ENCODE assay signal across 19 cellular contexts in the genomic region with DNA sequence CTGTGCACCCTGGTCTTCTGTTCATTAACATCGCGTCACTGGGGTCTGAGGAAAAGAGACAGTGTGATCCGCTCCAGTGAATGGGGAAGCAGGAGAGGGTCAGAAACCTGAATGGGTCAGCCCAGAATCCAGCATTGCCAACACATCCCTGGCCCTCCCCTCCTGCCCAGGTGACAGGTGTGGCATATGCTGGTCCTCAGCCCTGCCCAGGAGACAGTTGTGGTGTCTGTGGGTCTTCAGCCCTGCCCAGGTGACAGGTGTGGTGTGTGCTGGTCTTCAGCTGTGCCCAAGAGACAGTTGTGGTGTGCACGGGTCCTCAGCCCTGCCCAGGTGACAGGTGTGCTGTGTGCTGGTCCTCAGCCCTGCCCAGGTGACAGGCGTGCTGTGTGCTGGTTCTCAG. TPM values are rescaled to one million over a fixed set of nuclear protein-coding genes. Genes with fewer than 3 reads are reported as not detected.
A peak's percentile ranks its signal among the peaks of the same experiment; 100 is the strongest.
DNase-seq lines count a peak whose midpoint lies in the region; ATAC-seq and TF ChIP-seq lines count a peak whose summit lies in the region.
"Had no signal": no experiment of that assay in that cellular context is flagged by ENCODE, and none has a peak within 500 bp of the region (broad histone marks: within the 10 kb centered on the region; RNA-seq: fewer than 3 reads in every experiment).

No MANE protein-coding gene starts in this region.

- no peaks in the 10 kb centered on the region for H3K9me3 ChIP-seq in osteoblast (ENCODE audit: low read depth, low read length)

- no peak overlapping the region for H2AFZ ChIP-seq in osteoblast (ENCODE audit: low read length)

- no peak overlapping the region for H3K27ac ChIP-seq in osteoblast (ENCODE audit: low read depth, low read length)

- H3K36me3 ChIP-seq in osteoblast (ENCODE audit: insufficient read depth, low read length) = peaks cover 24% of the 10 kb centered on the region

- no peak overlapping the region for H3K4me3 ChIP-seq in osteoblast (ENCODE audit: insufficient read depth, low read length)

- no peaks in the 10 kb centered on the region for H3K27me3 ChIP-seq in osteoblast (ENCODE audit: insufficient read depth, low read length)

- no peak overlapping the region for H3K4me3 Mint-ChIP-seq in natural killer cell
- no peak overlapping the region for H3K4me3 Mint-ChIP-seq in natural killer cell treated with Interleukin-12 subunit alpha and Interleukin-12 subunit beta and Interleukin-15 and Interleukin-18, amount 100 ng/mL, for 72 hours
- H3K4me3 Mint-ChIP-seq in chondrocyte (ENCODE audit: unreplicated experiment) = no peak overlapping the region
- H3K4me3 Mint-ChIP-seq: activated T-cell treated with anti-CD3 and anti-CD28 coated beads, Interleukin-2, amount 50 U/mL, for 24 hours; CD4-positive, CD25-positive, alpha-beta regulatory T cell; dendritic cell treated with granulocyte-macrophage colony-stimulating factor and Interleukin-4, amounts not matched to agents 40 ng/mL and 50 ng/mL, for 4 days; IgD-negative memory B cell had no signal

- peaks cover 68% of the 10 kb centered on the region for H4K20me1 ChIP-seq in osteoblast (ENCODE audit: insufficient read depth, low read length)

- H3K79me2 ChIP-seq in osteoblast (ENCODE audit: insufficient read depth, low read length) = peaks cover 81% of the 10 kb centered on the region

- H3K36me3 Mint-ChIP-seq in natural killer cell = no peaks in the 10 kb centered on the region
- H3K36me3 Mint-ChIP-seq in natural killer cell treated with Interleukin-12 subunit alpha and Interleukin-12 subunit beta and Interleukin-15 and Interleukin-18, amount 100 ng/mL, for 72 hours = peaks cover 15% of the 10 kb centered on the region
- peaks cover 6% of the 10 kb centered on the region for H3K36me3 Mint-ChIP-seq in chondrocyte (ENCODE audit: low read depth)

- H3K9me3 Mint-ChIP-seq in natural killer cell (peaks cover 4 to 5% of the 10 kb centered on the region in 2 donors), chondrocyte (ENCODE audit: low read depth) (no peaks in the 10 kb centered on the region)
- H3K9me3 Mint-ChIP-seq in natural killer cell treated with Interleukin-12 subunit alpha and Interleukin-12 subunit beta and Interleukin-15 and Interleukin-18, amount 100 ng/mL, for 72 hours = no peaks in the 10 kb centered on the region
- H3K9me3 Mint-ChIP-seq: activated T-cell treated with anti-CD3 and anti-CD28 coated beads, Interleukin-2, amount 50 U/mL, for 24 hours; dendritic cell treated with granulocyte-macrophage colony-stimulating factor and Interleukin-4, amounts not matched to agents 40 ng/mL and 50 ng/mL, for 4 days; IgD-negative memory B cell had no signal

- no peak overlapping the region for H3K27ac Mint-ChIP-seq in natural killer cell
- H3K27ac Mint-ChIP-seq in natural killer cell treated with Interleukin-12 subunit alpha and Interleukin-12 subunit beta and Interleukin-15 and Interleukin-18, amount 100 ng/mL, for 72 hours = no peak overlapping the region
- H3K27ac Mint-ChIP-seq in chondrocyte (ENCODE audit: unreplicated experiment) = no peak overlapping the region
- H3K27ac Mint-ChIP-seq: activated T-cell treated with anti-CD3 and anti-CD28 coated beads, Interleukin-2, amount 50 U/mL, for 24 hours; dendritic cell treated with granulocyte-macrophage colony-stimulating factor and Interleukin-4, amounts not matched to agents 40 ng/mL and 50 ng/mL, for 4 days; IgD-negative memory B cell had no signal

- intact Hi-C loops in natural killer cell (cut with micrococcal nuclease) = no loop called here

- ATAC-seq in natural killer cell (no peak), HG03097 (IDR thresholded peaks at IDR 0.05; ENCODE audit: low FRiP score, unreplicated experiment) (no peak), HG03457 (IDR thresholded peaks at IDR 0.05; ENCODE audit: unreplicated experiment) (no peak)
- no peak for ATAC-seq in natural killer cell treated with Interleukin-12 subunit alpha and Interleukin-12 subunit beta and Interleukin-15 and Interleukin-18, amount 100 ng/mL, for 72 hours

- peaks cover 16 to 22% of the 10 kb centered on the region in 2 donors for H3K4me1 Mint-ChIP-seq in natural killer cell
- peaks cover 12 to 22% of the 10 kb centered on the region in 2 donors for H3K4me1 Mint-ChIP-seq in natural killer cell treated with Interleukin-12 subunit alpha and Interleukin-12 subunit beta and Interleukin-15 and Interleukin-18, amount 100 ng/mL, for 72 hours (ENCODE audit: low read depth in 2 of 2)
- peaks cover 3% of the 10 kb centered on the region for H3K4me1 Mint-ChIP-seq in chondrocyte (ENCODE audit: low read depth)

- no peak for TF ChIP-seq CTCF in natural killer cell (IDR thresholded peaks at IDR 0.05)
- no peak for TF ChIP-seq CTCF in chondrocyte (IDR thresholded peaks at IDR 0.05)
- no peak for TF ChIP-seq CTCF in osteoblast (IDR thresholded peaks at IDR 0.05; ENCODE audit: extremely low read depth, low read depth, low read length)

- DNase-seq in natural killer cell = peak; percentile 4
- DNase-seq in natural killer cell treated with Interleukin-12 subunit alpha and Interleukin-12 subunit beta and Interleukin-15 and Interleukin-18, amount 100 ng/mL, for 72 hours (ENCODE audit: low spot score) = no peak
- peak; percentile 56 for DNase-seq in chondrocyte (ENCODE audit: low spot score)
- peak; percentile 67 for DNase-seq in osteoblast (ENCODE audit: insufficient read length, low spot score, missing footprints)
- DNase-seq in middle frontal gyrus (ENCODE audit: extremely low spot score, low spot score) = no peak
- DNase-seq: activated T-cell treated with anti-CD3 and anti-CD28 coated beads, Interleukin-2, amount 50 U/mL, for 24 hours; CD4-positive, CD25-positive, alpha-beta regulatory T cell; foreskin fibroblast; GDM1; NCI-H1694; NCI-H2227 treated with DMSO at 0.1 percent for 48 hours; NCI-H748 treated with DMSO at 0.1 percent for 48 hours; occipital lobe; SIG-M5; substantia nigra had no signal

- H3K27me3 Mint-ChIP-seq in natural killer cell (ENCODE audit: low read depth in 2 of 2) (no peaks in the 10 kb centered on the region), chondrocyte (ENCODE audit: low read depth) (no peaks in the 10 kb centered on the region)
- H3K27me3 Mint-ChIP-seq in natural killer cell treated with Interleukin-12 subunit alpha and Interleukin-12 subunit beta and Interleukin-15 and Interleukin-18, amount 100 ng/mL, for 72 hours = no peaks in the 10 kb centered on the region
- H3K27me3 Mint-ChIP-seq: activated T-cell treated with anti-CD3 and anti-CD28 coated beads, Interleukin-2, amount 50 U/mL, for 24 hours; CD4-positive, CD25-positive, alpha-beta regulatory T cell; dendritic cell treated with granulocyte-macrophage colony-stimulating factor and Interleukin-4, amounts not matched to agents 40 ng/mL and 50 ng/mL, for 4 days; IgD-negative memory B cell had no signal

- no peaks in the 10 kb centered on the region for H3K4me1 ChIP-seq in osteoblast (ENCODE audit: insufficient read depth, low read length)

- no peak overlapping the region for H3K4me2 ChIP-seq in osteoblast (ENCODE audit: insufficient read depth, low read length)

RNA-seq across cellular contexts. Expression of a gene that starts 8.0 kb away (rescaled TPM):
- total RNA-seq in natural killer cell (10 to 100 TPM; 26.3 to 44.3 (median 29.2) TPM), chondrocyte (52.8 to 76.0 TPM (median 54.3 TPM) in 3 replicates), osteoblast (48.6 and 56.8 TPM in 2 replicates)
- 100 to 1,000 TPM in 1 of 2 donors, 10 to 100 TPM in 1; 97.5 to 226 TPM for total RNA-seq in natural killer cell treated with Interleukin-12 subunit alpha and Interleukin-12 subunit beta and Interleukin-15 and Interleukin-18, amount 100 ng/mL, for 72 hours

Comparison
In these comparisons a context has a peak if more than half of its experiments do, and no peak if none do; other contexts are left out.
1. DNase-seq: peak in natural killer cell (single experiment), chondrocyte (single experiment) and osteoblast (single experiment); none in natural killer cell treated with Interleukin-12 subunit alpha and Interleukin-12 subunit beta and Interleukin-15 and Interleukin-18, amount 100 ng/mL, for 72 hours (single experiment) and middle frontal gyrus (single experiment).